8 cellular contexts compared by ENCODE assay signal in the genomic region with DNA sequence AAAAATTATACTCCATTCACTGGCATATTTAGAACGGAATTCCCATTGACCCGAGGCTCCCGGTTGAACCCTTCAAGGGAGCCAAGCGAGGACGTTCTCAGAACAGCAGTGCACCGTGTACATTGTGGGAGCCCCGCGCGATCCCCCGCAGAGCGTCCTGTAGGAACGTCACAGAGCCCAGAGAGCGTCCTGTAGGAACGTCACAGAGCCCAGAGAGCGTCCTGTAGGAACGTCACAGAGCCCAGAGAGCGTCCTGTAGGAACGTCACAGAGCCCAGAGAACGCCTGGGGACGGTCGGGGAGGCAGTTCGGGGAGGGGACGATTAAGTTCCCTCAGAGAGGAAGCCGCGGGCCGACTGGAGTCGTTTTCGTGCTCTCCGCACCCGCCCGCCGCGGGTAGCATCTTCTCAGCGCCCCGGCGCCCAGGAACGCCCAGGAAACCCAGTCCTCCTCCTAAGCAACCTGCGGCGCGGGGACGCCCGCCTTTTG. TPM values are rescaled to one million over a fixed set of nuclear protein-coding genes. Genes with fewer than 3 reads are reported as not detected.
DNase-seq lines count a peak whose midpoint lies in the region; ATAC-seq and TF ChIP-seq lines count a peak whose summit lies in the region.

No MANE protein-coding gene starts in this region.

- H4K8ac ChIP-seq in neuronal stem cell (ENCODE audit: low read depth, low read length), result no peak overlapping the region

- peaks cover 0 to 5% of the 10 kb centered on the region in 2 donors for H3K4me1 ChIP-seq in neuronal stem cell (ENCODE audit: control insufficient read depth in 2 of 2, insufficient read depth in 1 of 2, low read depth in 1 of 2, low read length in 2 of 2)

- no peak overlapping the region for H2BK120ac ChIP-seq in neuronal stem cell (ENCODE audit: low read depth, low read length)

- no CpG with 5 or more reads among the region's 42 CpGs for WGBS in neuronal stem cell (ENCODE audit: extremely low coverage in 2 of 2, insufficient read length in 2 of 2, insufficient replicate concordance in 1 of 2), 2 donors

- peak overlapping the region; percentile 96 for H3K27ac ChIP-seq in neuronal stem cell (replicated peaks; ENCODE audit: low read length)

- CTCF ChIA-PET in GM10248 (lab: Yijun Ruan, JAX), result interaction anchor here (0.9 to 2.9 kb wide), 28 partner anchors 9 to 423 kb away, joined by 3 to 30 read pairs (median 4); a partner anchor contains a TSS

- H3K36me3 ChIP-seq in neuronal stem cell (replicated peaks in 1 of 2; ENCODE audit: control insufficient read depth in 2 of 2, insufficient read depth in 2 of 2, low read length in 2 of 2), result peaks cover 0 to 9% of the 10 kb centered on the region in 2 donors

- peak; percentile 35 for ATAC-seq in GM18517 (IDR thresholded peaks at IDR 0.05; ENCODE audit: unreplicated experiment)
- ATAC-seq in HG03039 (IDR thresholded peaks at IDR 0.05; ENCODE audit: unreplicated experiment), result peak; percentile 36

- H3K14ac ChIP-seq in neuronal stem cell (ENCODE audit: low read length), result no peak overlapping the region

- no peak overlapping the region for H2BK12ac ChIP-seq in neuronal stem cell (ENCODE audit: low read length)

- peak overlapping the region; percentile 96 for H2AFZ ChIP-seq in neuronal stem cell (ENCODE audit: low read length)

- peak overlapping the region; percentile 52 for H3K4me2 ChIP-seq in neuronal stem cell (ENCODE audit: insufficient read depth, low read length, poor library complexity, severe bottlenecking)

- H4K91ac ChIP-seq in neuronal stem cell (ENCODE audit: low read depth, low read length, poor library complexity), result no peak overlapping the region

- H3K23ac ChIP-seq in neuronal stem cell (ENCODE audit: low read depth, low read length, poor library complexity), result peak overlapping the region; percentile 93

- no peak overlapping the region for H3K4ac ChIP-seq in neuronal stem cell (ENCODE audit: low read length)

- H3K9ac ChIP-seq in neuronal stem cell (ENCODE audit: low read depth, low read length, poor library complexity), result no peak overlapping the region

- H3K27me3 ChIP-seq in neuronal stem cell (ENCODE audit: control insufficient read depth in 3 of 3, insufficient read depth in 3 of 3, low read depth in 1 of 3, low read length in 3 of 3), result no peaks in the 10 kb centered on the region

- peak overlapping the region; percentile 96 for H3K18ac ChIP-seq in neuronal stem cell (ENCODE audit: low read length)

- no peak overlapping the region for H2AK5ac ChIP-seq in neuronal stem cell (ENCODE audit: low read depth, low read length)

- peak overlapping the region; percentile 98 for H2BK5ac ChIP-seq in neuronal stem cell (ENCODE audit: low read length)

- DNase-seq in AG20443 (ENCODE audit: low spot score) (peak; percentile 40), NCI-H69 (lab: John Stamatoyannopoulos, UW) (peak; percentile 82), activated T-helper 1 cell treated with Interleukin-2 at 50 U/mL for 16 hours (ENCODE audit: low read depth) (peak; percentile 70), foreskin fibroblast (peak in 1 of 2 donors; percentile 31), neuronal stem cell (ENCODE audit: low spot score) (peak; percentile 75), GM10248 (ENCODE audit: extremely low spot score) (no peak)

- H2BK15ac ChIP-seq in neuronal stem cell (ENCODE audit: low read length), result no peak overlapping the region

- no peaks in the 10 kb centered on the region for H3K9me3 ChIP-seq in neuronal stem cell (replicated peaks in 1 of 2; ENCODE audit: control insufficient read depth in 2 of 2, insufficient read depth in 1 of 2, low read depth in 1 of 2, low read length in 2 of 2)

- TF ChIP-seq CTCF in foreskin fibroblast (IDR thresholded peaks at IDR 0.05; ENCODE audit: low read depth, low read length), result no peak
- no peak for TF ChIP-seq CTCF in GM10248 (IDR thresholded peaks at IDR 0.05; ENCODE audit: control extremely low read depth, extremely low read depth, low read depth, missing control alignments)

- H3K79me1 ChIP-seq in neuronal stem cell (ENCODE audit: low read depth, low read length), result peaks cover 4% of the 10 kb centered on the region

- peak overlapping the region; percentile 60 to 89 for H3K4me3 ChIP-seq in foreskin fibroblast (ENCODE audit: low read depth in 1 of 2, low read length in 2 of 2)
- peak overlapping the region; percentile 92 to 99 for H3K4me3 ChIP-seq in neuronal stem cell (ENCODE audit: low read length in 2 of 2)

- POLR2A ChIA-PET in GM10248 (lab: Yijun Ruan, JAX), result interaction anchor here (0.6 to 2.3 kb wide), 6 partner anchors 9 to 421 kb away, joined by 3 to 11 read pairs (median 6); no protein-coding TSS in a partner anchor

RNA-seq across cellular contexts. Expression of a gene that starts 0.5 kb away (rescaled TPM):
- 97.8 TPM for polyA plus RNA-seq in neuronal stem cell (2013, experiment 1 of 2)
- 101 TPM for polyA plus RNA-seq in neuronal stem cell (2013, experiment 2 of 2)
